In the genomic region with DNA sequence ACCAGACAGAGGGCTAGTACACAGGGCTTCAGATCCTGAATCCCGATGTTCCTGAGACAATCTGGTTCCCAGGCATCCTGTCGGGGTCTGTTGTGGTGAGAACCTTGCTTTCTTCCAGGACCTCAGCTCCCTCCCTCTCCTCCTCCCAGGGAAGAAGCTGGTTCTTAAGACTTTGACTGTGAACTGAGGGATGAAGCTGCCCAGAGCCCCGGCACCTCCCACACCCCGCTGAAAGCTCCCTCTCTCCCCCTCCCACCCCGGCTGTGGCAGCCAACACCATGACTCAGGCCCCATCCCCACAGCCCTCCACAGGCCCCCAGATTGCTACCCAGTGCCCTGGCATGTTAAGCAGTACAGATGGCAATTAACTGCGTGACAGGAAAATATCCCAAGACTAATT, we compare ENCODE assay signal across 1 cellular context.
TF ChIP-seq lines count a peak whose summit lies in the region.

No MANE protein-coding gene starts in this region.

TF ChIP-seq in H1, 55 proteins besides CTCF, POLR2A, EP300 and RAD21:
- TF ChIP-seq JUN (IDR thresholded peaks at IDR 0.05; ENCODE audit: low read depth, low read length) (no peak), KDM4A (IDR thresholded peaks at IDR 0.05; ENCODE audit: low read depth, low read length, severe bottlenecking) (no peak), CBX5 (IDR thresholded peaks at IDR 0.05; ENCODE audit: low read depth, low read length) (no peak), SIX5 (IDR thresholded peaks at IDR 0.05; ENCODE audit: low read depth, low read length) (no peak), POU5F1 (IDR thresholded peaks at IDR 0.05; ENCODE audit: low read depth, low read length) (no peak), CEBPB (IDR thresholded peaks at IDR 0.05; ENCODE audit: low read depth, low read length) (no peak)
- TF ChIP-seq, protein P1, sequence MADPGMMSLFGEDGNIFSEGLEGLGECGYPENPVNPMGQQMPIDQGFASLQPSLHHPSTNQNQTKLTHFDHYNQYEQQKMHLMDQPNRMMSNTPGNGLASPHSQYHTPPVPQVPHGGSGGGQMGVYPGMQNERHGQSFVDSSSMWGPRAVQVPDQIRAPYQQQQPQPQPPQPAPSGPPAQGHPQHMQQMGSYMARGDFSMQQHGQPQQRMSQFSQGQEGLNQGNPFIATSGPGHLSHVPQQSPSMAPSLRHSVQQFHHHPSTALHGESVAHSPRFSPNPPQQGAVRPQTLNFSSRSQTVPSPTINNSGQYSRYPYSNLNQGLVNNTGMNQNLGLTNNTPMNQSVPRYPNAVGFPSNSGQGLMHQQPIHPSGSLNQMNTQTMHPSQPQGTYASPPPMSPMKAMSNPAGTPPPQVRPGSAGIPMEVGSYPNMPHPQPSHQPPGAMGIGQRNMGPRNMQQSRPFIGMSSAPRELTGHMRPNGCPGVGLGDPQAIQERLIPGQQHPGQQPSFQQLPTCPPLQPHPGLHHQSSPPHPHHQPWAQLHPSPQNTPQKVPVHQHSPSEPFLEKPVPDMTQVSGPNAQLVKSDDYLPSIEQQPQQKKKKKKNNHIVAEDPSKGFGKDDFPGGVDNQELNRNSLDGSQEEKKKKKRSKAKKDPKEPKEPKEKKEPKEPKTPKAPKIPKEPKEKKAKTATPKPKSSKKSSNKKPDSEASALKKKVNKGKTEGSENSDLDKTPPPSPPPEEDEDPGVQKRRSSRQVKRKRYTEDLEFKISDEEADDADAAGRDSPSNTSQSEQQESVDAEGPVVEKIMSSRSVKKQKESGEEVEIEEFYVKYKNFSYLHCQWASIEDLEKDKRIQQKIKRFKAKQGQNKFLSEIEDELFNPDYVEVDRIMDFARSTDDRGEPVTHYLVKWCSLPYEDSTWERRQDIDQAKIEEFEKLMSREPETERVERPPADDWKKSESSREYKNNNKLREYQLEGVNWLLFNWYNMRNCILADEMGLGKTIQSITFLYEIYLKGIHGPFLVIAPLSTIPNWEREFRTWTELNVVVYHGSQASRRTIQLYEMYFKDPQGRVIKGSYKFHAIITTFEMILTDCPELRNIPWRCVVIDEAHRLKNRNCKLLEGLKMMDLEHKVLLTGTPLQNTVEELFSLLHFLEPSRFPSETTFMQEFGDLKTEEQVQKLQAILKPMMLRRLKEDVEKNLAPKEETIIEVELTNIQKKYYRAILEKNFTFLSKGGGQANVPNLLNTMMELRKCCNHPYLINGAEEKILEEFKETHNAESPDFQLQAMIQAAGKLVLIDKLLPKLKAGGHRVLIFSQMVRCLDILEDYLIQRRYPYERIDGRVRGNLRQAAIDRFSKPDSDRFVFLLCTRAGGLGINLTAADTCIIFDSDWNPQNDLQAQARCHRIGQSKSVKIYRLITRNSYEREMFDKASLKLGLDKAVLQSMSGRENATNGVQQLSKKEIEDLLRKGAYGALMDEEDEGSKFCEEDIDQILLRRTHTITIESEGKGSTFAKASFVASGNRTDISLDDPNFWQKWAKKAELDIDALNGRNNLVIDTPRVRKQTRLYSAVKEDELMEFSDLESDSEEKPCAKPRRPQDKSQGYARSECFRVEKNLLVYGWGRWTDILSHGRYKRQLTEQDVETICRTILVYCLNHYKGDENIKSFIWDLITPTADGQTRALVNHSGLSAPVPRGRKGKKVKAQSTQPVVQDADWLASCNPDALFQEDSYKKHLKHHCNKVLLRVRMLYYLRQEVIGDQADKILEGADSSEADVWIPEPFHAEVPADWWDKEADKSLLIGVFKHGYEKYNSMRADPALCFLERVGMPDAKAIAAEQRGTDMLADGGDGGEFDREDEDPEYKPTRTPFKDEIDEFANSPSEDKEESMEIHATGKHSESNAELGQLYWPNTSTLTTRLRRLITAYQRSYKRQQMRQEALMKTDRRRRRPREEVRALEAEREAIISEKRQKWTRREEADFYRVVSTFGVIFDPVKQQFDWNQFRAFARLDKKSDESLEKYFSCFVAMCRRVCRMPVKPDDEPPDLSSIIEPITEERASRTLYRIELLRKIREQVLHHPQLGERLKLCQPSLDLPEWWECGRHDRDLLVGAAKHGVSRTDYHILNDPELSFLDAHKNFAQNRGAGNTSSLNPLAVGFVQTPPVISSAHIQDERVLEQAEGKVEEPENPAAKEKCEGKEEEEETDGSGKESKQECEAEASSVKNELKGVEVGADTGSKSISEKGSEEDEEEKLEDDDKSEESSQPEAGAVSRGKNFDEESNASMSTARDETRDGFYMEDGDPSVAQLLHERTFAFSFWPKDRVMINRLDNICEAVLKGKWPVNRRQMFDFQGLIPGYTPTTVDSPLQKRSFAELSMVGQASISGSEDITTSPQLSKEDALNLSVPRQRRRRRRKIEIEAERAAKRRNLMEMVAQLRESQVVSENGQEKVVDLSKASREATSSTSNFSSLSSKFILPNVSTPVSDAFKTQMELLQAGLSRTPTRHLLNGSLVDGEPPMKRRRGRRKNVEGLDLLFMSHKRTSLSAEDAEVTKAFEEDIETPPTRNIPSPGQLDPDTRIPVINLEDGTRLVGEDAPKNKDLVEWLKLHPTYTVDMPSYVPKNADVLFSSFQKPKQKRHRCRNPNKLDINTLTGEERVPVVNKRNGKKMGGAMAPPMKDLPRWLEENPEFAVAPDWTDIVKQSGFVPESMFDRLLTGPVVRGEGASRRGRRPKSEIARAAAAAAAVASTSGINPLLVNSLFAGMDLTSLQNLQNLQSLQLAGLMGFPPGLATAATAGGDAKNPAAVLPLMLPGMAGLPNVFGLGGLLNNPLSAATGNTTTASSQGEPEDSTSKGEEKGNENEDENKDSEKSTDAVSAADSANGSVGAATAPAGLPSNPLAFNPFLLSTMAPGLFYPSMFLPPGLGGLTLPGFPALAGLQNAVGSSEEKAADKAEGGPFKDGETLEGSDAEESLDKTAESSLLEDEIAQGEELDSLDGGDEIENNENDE (IDR thresholded peaks at IDR 0.05; ENCODE audit: insufficient replicate concordance, low read length), result no peak
- TF ChIP-seq, protein P2, sequence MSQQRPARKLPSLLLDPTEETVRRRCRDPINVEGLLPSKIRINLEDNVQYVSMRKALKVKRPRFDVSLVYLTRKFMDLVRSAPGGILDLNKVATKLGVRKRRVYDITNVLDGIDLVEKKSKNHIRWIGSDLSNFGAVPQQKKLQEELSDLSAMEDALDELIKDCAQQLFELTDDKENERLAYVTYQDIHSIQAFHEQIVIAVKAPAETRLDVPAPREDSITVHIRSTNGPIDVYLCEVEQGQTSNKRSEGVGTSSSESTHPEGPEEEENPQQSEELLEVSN (IDR thresholded peaks at IDR 0.05), result no peak
- TF ChIP-seq, protein P3, sequence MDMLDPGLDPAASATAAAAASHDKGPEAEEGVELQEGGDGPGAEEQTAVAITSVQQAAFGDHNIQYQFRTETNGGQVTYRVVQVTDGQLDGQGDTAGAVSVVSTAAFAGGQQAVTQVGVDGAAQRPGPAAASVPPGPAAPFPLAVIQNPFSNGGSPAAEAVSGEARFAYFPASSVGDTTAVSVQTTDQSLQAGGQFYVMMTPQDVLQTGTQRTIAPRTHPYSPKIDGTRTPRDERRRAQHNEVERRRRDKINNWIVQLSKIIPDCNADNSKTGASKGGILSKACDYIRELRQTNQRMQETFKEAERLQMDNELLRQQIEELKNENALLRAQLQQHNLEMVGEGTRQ (IDR thresholded peaks at IDR 0.05; ENCODE audit: low read length), result no peak
